ENCODE assay signal across 8 cellular contexts in genomic region chr12:104358353-104359003, GRCh38. TPM values are rescaled to one million over a fixed set of nuclear protein-coding genes. Genes with fewer than 3 reads are reported as not detected.
DNase-seq lines count a peak whose midpoint lies in the region; ATAC-seq and TF ChIP-seq lines count a peak whose summit lies in the region.

No MANE protein-coding gene starts in this region.

- H3K4me3 Mint-ChIP-seq in chondrocyte (ENCODE audit: unreplicated experiment), result no peak overlapping the region

- peaks cover 4% of the 10 kb centered on the region for H3K36me3 Mint-ChIP-seq in chondrocyte (ENCODE audit: low read depth)

- peaks cover 9% of the 10 kb centered on the region for H3K4me1 Mint-ChIP-seq in chondrocyte (ENCODE audit: low read depth)

- CTCF ChIA-PET in HEK293T (lab: Yijun Ruan, JAX), result interaction anchor here (0.6 kb wide), 1 partner anchor 149 kb away, joined by 3 read pairs; no protein-coding TSS in a partner anchor

- POLR2A ChIA-PET in HEK293T (lab: Yijun Ruan, JAX), result no interaction called here

- peak; percentile 96 for TF ChIP-seq CTCF in GM12872 (IDR thresholded peaks at IDR 0.05; ENCODE audit: insufficient read depth, low read depth, low read length)
- TF ChIP-seq CTCF in chondrocyte (IDR thresholded peaks at IDR 0.05), result peak; percentile 82

- ATAC-seq in GM18517 (IDR thresholded peaks at IDR 0.05; ENCODE audit: unreplicated experiment), result no peak

- no peaks in the 10 kb centered on the region for H3K27me3 Mint-ChIP-seq in chondrocyte (ENCODE audit: low read depth)

- DNase-seq in HEK293T (ENCODE audit: extremely low spot score) (peak; percentile 71), NCI-H1694 treated with DMSO at 0.1 percent for 48 hours (lab: John Stamatoyannopoulos, UW) (peak; percentile 47), chondrocyte (ENCODE audit: low spot score) (no peak), lung microvascular endothelial cell (ENCODE audit: low read depth in 2 of 2) (peak; percentile 68 to 76)
- DNase-seq in activated CD4-positive, alpha-beta T cell treated with anti-CD3 and anti-CD28 coated beads for 1 hour, result peak; percentile 54
- DNase-seq in stimulated activated CD8-positive, alpha-beta memory T cell treated with anti-CD3 and anti-CD28 coated beads, Interleukin-4, amount 100 ng/mL, for 1 hour (ENCODE audit: low read depth in 2 of 2, low spot score in 1 of 2), result peak; percentile 31 to 53

- no peak overlapping the region for H3K27ac Mint-ChIP-seq in chondrocyte (ENCODE audit: unreplicated experiment)

- peaks cover 9% of the 10 kb centered on the region for H3K9me3 Mint-ChIP-seq in chondrocyte (ENCODE audit: low read depth)

TF ChIP-seq in HEK293T, 16 proteins besides CTCF, POLR2A, EP300 and RAD21:
- TF ChIP-seq SP1 (IDR thresholded peaks at IDR 0.05) (no peak), ZNF384 (IDR thresholded peaks at IDR 0.05) (no peak), PKNOX1 (IDR thresholded peaks at IDR 0.05) (no peak), FOXK2 (IDR thresholded peaks at IDR 0.05) (no peak), NFRKB (IDR thresholded peaks at IDR 0.05) (no peak), LEF1 (IDR thresholded peaks at IDR 0.05; ENCODE audit: borderline replicate concordance) (no peak), CTBP1 (IDR thresholded peaks at IDR 0.05; ENCODE audit: borderline replicate concordance) (no peak), HDGF (IDR thresholded peaks at IDR 0.05; ENCODE audit: borderline replicate concordance) (no peak), L3MBTL2 (conservative IDR thresholded peaks at IDR 0.05) (no peak), ELF4 (IDR thresholded peaks at IDR 0.05) (no peak), FOXM1 (IDR thresholded peaks at IDR 0.05; ENCODE audit: borderline replicate concordance) (no peak), FOXA1 (IDR thresholded peaks at IDR 0.05) (no peak), SUZ12 (IDR thresholded peaks at IDR 0.05) (no peak), TARDBP (IDR thresholded peaks at IDR 0.05) (no peak), BHLHE40 (IDR thresholded peaks at IDR 0.05; ENCODE audit: borderline replicate concordance) (no peak), ARNT (IDR thresholded peaks at IDR 0.05) (no peak)

RNA-seq across cellular contexts. Expression of gene EID3, which starts 54.9 kb away (rescaled TPM):
- total RNA-seq in chondrocyte, result 1.3 to 1.8 TPM (median 1.5 TPM) in 3 replicates
- total RNA-seq in lung microvascular endothelial cell, result 1.5 and 2.4 TPM in 2 replicates
